Comparison of ENCODE assay signal across 26 cellular contexts in genomic region chr11:61510980-61511373, GRCh38. TPM values are rescaled to one million over a fixed set of nuclear protein-coding genes. Genes with fewer than 3 reads are reported as not detected.
DNase-seq lines count a peak whose midpoint lies in the region; ATAC-seq and TF ChIP-seq lines count a peak whose summit lies in the region.
"Had no signal": no experiment of that assay in that cellular context is flagged by ENCODE, and none has a peak within 500 bp of the region (broad histone marks: within the 10 kb centered on the region; RNA-seq: fewer than 3 reads in every experiment).

No MANE protein-coding gene starts in this region.

- peaks cover 0 to 1% of the 10 kb centered on the region in 2 donors for H3K9me3 ChIP-seq in neuronal stem cell (replicated peaks in 1 of 2; ENCODE audit: control insufficient read depth in 2 of 2, insufficient read depth in 1 of 2, low read depth in 1 of 2, low read length in 2 of 2)
- no peaks in the 10 kb centered on the region for H3K9me3 ChIP-seq in uterus
- H3K9me3 ChIP-seq: gastrocnemius medialis had no signal

- H3K9ac ChIP-seq in neuronal stem cell (ENCODE audit: low read depth, low read length, poor library complexity): no peak overlapping the region

- DNase-seq in activated naive CD8-positive, alpha-beta T cell treated with anti-CD3 and anti-CD28 coated beads for 36 hours: no peak
- DNase-seq in chondrocyte (ENCODE audit: low spot score) (peak; percentile 75), neuronal stem cell (ENCODE audit: low spot score) (no peak), uterus (peak in 1 of 2 donors; percentile 35), amniotic stem cell (lab: John Stamatoyannopoulos, UW) (no peak)
- no peak for DNase-seq in activated CD4-positive, alpha-beta T cell treated with anti-CD3 and anti-CD28 coated beads, Interleukin-2, amount 50 U/mL, for 48 hours
- DNase-seq: 8988T; activated CD4-positive, alpha-beta T cell treated with anti-CD3 and anti-CD28 coated beads, Interleukin-2, amount 10 ng/mL, durations not matched to agents 7 days and 5 days; activated naive CD4-positive, alpha-beta T cell treated with anti-CD3 and anti-CD28 coated beads for 36 hours; activated T-cell treated with anti-CD3 and anti-CD28 coated beads, Interleukin-2, amount 50 U/mL, for 72 hours; anterior cingulate cortex; CD8-positive, alpha-beta memory T cell; gastrocnemius medialis; immature natural killer cell; mesenchymal stem cell; NCI-H524 treated with DMSO at 0.1 percent for 48 hours; occipital lobe; retina; stimulated activated CD4-positive, alpha-beta T cell treated with anti-CD3 and anti-CD28 coated beads, Interleukin-2, amount 100 ng/mL, for 48 hours; T1000 had no signal

- H4K8ac ChIP-seq in neuronal stem cell (ENCODE audit: low read depth, low read length): no peak overlapping the region

- no peak for ATAC-seq in HG03139 (IDR thresholded peaks at IDR 0.05; ENCODE audit: unreplicated experiment)
- ATAC-seq: activated T-cell treated with anti-CD3 and anti-CD28 coated beads, Interleukin-2, amount 50 U/mL, for 72 hours; gastrocnemius medialis had no signal

- H2BK12ac ChIP-seq in neuronal stem cell (ENCODE audit: low read length): no peak overlapping the region

- intact Hi-C loops in uterus (cut with DNase I; ENCODE audit: low total_unique reads): no loop called here

- H3K4me2 ChIP-seq in neuronal stem cell (ENCODE audit: insufficient read depth, low read length, poor library complexity, severe bottlenecking): no peak overlapping the region

- H3K27ac ChIP-seq in neuronal stem cell (replicated peaks; ENCODE audit: low read length) (no peak overlapping the region), uterus (peak overlapping the region; percentile 61 to 62)
- H3K27ac ChIP-seq: cardiac muscle cell had no signal

- peaks cover 19% of the 10 kb centered on the region for H3K27me3 Mint-ChIP-seq in activated naive CD8-positive, alpha-beta T cell
- H3K27me3 Mint-ChIP-seq in activated naive CD8-positive, alpha-beta T cell treated with anti-CD3 and anti-CD28 coated beads for 36 hours: peaks cover 56% of the 10 kb centered on the region
- H3K27me3 Mint-ChIP-seq in chondrocyte (ENCODE audit: low read depth): peaks cover 43% of the 10 kb centered on the region

- H3K36me3 ChIP-seq in neuronal stem cell (replicated peaks in 1 of 2; ENCODE audit: control insufficient read depth in 2 of 2, insufficient read depth in 2 of 2, low read length in 2 of 2) (no peaks in the 10 kb centered on the region), uterus (no peaks in the 10 kb centered on the region)
- H3K36me3 ChIP-seq: cardiac muscle cell, gastrocnemius medialis had no signal

- H2AFZ ChIP-seq in neuronal stem cell (ENCODE audit: low read length): no peak overlapping the region

- H3K4me1 ChIP-seq in neuronal stem cell (ENCODE audit: control insufficient read depth in 2 of 2, insufficient read depth in 1 of 2, low read depth in 1 of 2, low read length in 2 of 2) (peaks cover 23 to 46% of the 10 kb centered on the region in 2 donors), uterus (peaks cover 0 to 16% of the 10 kb centered on the region in 2 donors)

- H3K4me1 Mint-ChIP-seq in activated naive CD8-positive, alpha-beta T cell (ENCODE audit: low read depth): peaks cover 3% of the 10 kb centered on the region
- H3K4me1 Mint-ChIP-seq in activated naive CD8-positive, alpha-beta T cell treated with anti-CD3 and anti-CD28 coated beads for 36 hours: peaks cover 4% of the 10 kb centered on the region
- H3K4me1 Mint-ChIP-seq in chondrocyte (ENCODE audit: low read depth): peaks cover 5% of the 10 kb centered on the region

- no peaks in the 10 kb centered on the region for H3K79me1 ChIP-seq in neuronal stem cell (ENCODE audit: low read depth, low read length)

- TF ChIP-seq CTCF in chondrocyte (IDR thresholded peaks at IDR 0.05) (no peak), uterus (IDR thresholded peaks at IDR 0.05) (no peak)

- H3K36me3 Mint-ChIP-seq in activated naive CD8-positive, alpha-beta T cell: no peaks in the 10 kb centered on the region
- H3K36me3 Mint-ChIP-seq in activated naive CD8-positive, alpha-beta T cell treated with anti-CD3 and anti-CD28 coated beads for 36 hours: no peaks in the 10 kb centered on the region
- no peaks in the 10 kb centered on the region for H3K36me3 Mint-ChIP-seq in chondrocyte (ENCODE audit: low read depth)
- H3K36me3 Mint-ChIP-seq: CD8-positive, alpha-beta memory T cell; immature natural killer cell had no signal

- peak overlapping the region; percentile 19 for H2AK5ac ChIP-seq in neuronal stem cell (ENCODE audit: low read depth, low read length)

- H3K4me3 ChIP-seq in neuronal stem cell (ENCODE audit: low read length in 2 of 2) (no peak overlapping the region), uterus (no peak overlapping the region)
- H3K4me3 ChIP-seq: cardiac muscle cell, gastrocnemius medialis had no signal

- no peak overlapping the region for H2BK5ac ChIP-seq in neuronal stem cell (ENCODE audit: low read length)

- no peaks in the 10 kb centered on the region for H3K9me3 Mint-ChIP-seq in activated naive CD8-positive, alpha-beta T cell (ENCODE audit: low read depth)
- H3K9me3 Mint-ChIP-seq in activated naive CD8-positive, alpha-beta T cell treated with anti-CD3 and anti-CD28 coated beads for 36 hours: no peaks in the 10 kb centered on the region
- H3K9me3 Mint-ChIP-seq in chondrocyte (ENCODE audit: low read depth): no peaks in the 10 kb centered on the region
- H3K9me3 Mint-ChIP-seq: activated CD4-positive, alpha-beta T cell treated with anti-CD3 and anti-CD28 coated beads, Interleukin-2, amount 10 ng/mL, durations not matched to agents 7 days and 5 days; activated naive CD4-positive, alpha-beta T cell treated with anti-CD3 and anti-CD28 coated beads for 36 hours; activated T-cell treated with anti-CD3 and anti-CD28 coated beads, Interleukin-2, amount 50 U/mL, for 72 hours; CD8-positive, alpha-beta memory T cell; dendritic cell treated with granulocyte-macrophage colony-stimulating factor and Interleukin-4, amounts not matched to agents 40 ng/mL and 50 ng/mL, for 4 days; immature natural killer cell had no signal

- TF ChIP-seq POLR2A in uterus (IDR thresholded peaks at IDR 0.05): no peak

- WGBS in neuronal stem cell (ENCODE audit: extremely low coverage in 2 of 2, insufficient read length in 2 of 2, insufficient replicate concordance in 1 of 2), 2 donors: no CpG with 5 or more reads among the region's 14 CpGs

- no peak overlapping the region for H2BK15ac ChIP-seq in neuronal stem cell (ENCODE audit: low read length)

- H3K27ac Mint-ChIP-seq in activated naive CD8-positive, alpha-beta T cell: no peak overlapping the region
- H3K27ac Mint-ChIP-seq in activated naive CD8-positive, alpha-beta T cell treated with anti-CD3 and anti-CD28 coated beads for 36 hours: no peak overlapping the region
- no peak overlapping the region for H3K27ac Mint-ChIP-seq in chondrocyte (ENCODE audit: unreplicated experiment)
- H3K27ac Mint-ChIP-seq: activated CD4-positive, alpha-beta T cell treated with anti-CD3 and anti-CD28 coated beads, Interleukin-2, amount 10 ng/mL, durations not matched to agents 7 days and 5 days; activated naive CD4-positive, alpha-beta T cell treated with anti-CD3 and anti-CD28 coated beads for 36 hours; activated T-cell treated with anti-CD3 and anti-CD28 coated beads, Interleukin-2, amount 50 U/mL, for 72 hours; CD8-positive, alpha-beta memory T cell; dendritic cell treated with granulocyte-macrophage colony-stimulating factor and Interleukin-4, amounts not matched to agents 40 ng/mL and 50 ng/mL, for 4 days; immature natural killer cell had no signal

- no peak overlapping the region for H4K91ac ChIP-seq in neuronal stem cell (ENCODE audit: low read depth, low read length, poor library complexity)

- H2BK120ac ChIP-seq in neuronal stem cell (ENCODE audit: low read depth, low read length): no peak overlapping the region

- no peak overlapping the region for H3K18ac ChIP-seq in neuronal stem cell (ENCODE audit: low read length)

- no peak overlapping the region for H3K23ac ChIP-seq in neuronal stem cell (ENCODE audit: low read depth, low read length, poor library complexity)

- peaks cover 0 to 33% (median 26%) of the 10 kb centered on the region in 3 experiments for H3K27me3 ChIP-seq in neuronal stem cell (ENCODE audit: control insufficient read depth in 3 of 3, insufficient read depth in 3 of 3, low read depth in 1 of 3, low read length in 3 of 3)
- H3K27me3 ChIP-seq in uterus: peaks cover 6 to 18% of the 10 kb centered on the region in 2 donors

- H3K14ac ChIP-seq in neuronal stem cell (ENCODE audit: low read length): no peak overlapping the region

- H3K4ac ChIP-seq in neuronal stem cell (ENCODE audit: low read length): no peak overlapping the region

- peak overlapping the region; percentile 15 for H3K4me3 Mint-ChIP-seq in activated naive CD8-positive, alpha-beta T cell
- no peak overlapping the region for H3K4me3 Mint-ChIP-seq in activated naive CD8-positive, alpha-beta T cell treated with anti-CD3 and anti-CD28 coated beads for 36 hours
- H3K4me3 Mint-ChIP-seq in chondrocyte (ENCODE audit: unreplicated experiment): no peak overlapping the region
- H3K4me3 Mint-ChIP-seq: activated CD4-positive, alpha-beta T cell treated with anti-CD3 and anti-CD28 coated beads, Interleukin-2, amount 10 ng/mL, durations not matched to agents 7 days and 5 days; activated naive CD4-positive, alpha-beta T cell treated with anti-CD3 and anti-CD28 coated beads for 36 hours; dendritic cell treated with granulocyte-macrophage colony-stimulating factor and Interleukin-4, amounts not matched to agents 40 ng/mL and 50 ng/mL, for 4 days had no signal

RNA-seq across cellular contexts. Expression of gene LRRC10B, which starts 2.4 kb away (rescaled TPM):
- total RNA-seq in activated naive CD8-positive, alpha-beta T cell treated with anti-CD3 and anti-CD28 coated beads for 36 hours: not detected
- total RNA-seq in chondrocyte: 0.10 TPM in 1 of 3 replicates, not detected in the others
- 1.5 TPM for polyA plus RNA-seq in neuronal stem cell (2013, experiment 1 of 2)
- polyA plus RNA-seq in neuronal stem cell (2013, experiment 2 of 2): 1.4 TPM
- total RNA-seq in uterus: 10 to 100 TPM in 1 of 4 donors, 1 to 10 TPM in 2, under 1 TPM in 1; 0.59 to 39.7 (median 3.1) TPM
- total RNA-seq: activated CD4-positive, alpha-beta T cell treated with anti-CD3 and anti-CD28 coated beads, Interleukin-2, amount 10 ng/mL, durations not matched to agents 7 days and 5 days; activated naive CD4-positive, alpha-beta T cell treated with anti-CD3 and anti-CD28 coated beads for 36 hours; activated T-cell treated with anti-CD3 and anti-CD28 coated beads, Interleukin-2, amount 50 U/mL, for 72 hours; CD8-positive, alpha-beta memory T cell; LHCN-M2; urinary bladder had no signal
- polyA plus RNA-seq: CD8-positive, alpha-beta memory T cell; immature natural killer cell had no signal
